ENCODE assay signal across 9 cellular contexts in the genomic region with DNA sequence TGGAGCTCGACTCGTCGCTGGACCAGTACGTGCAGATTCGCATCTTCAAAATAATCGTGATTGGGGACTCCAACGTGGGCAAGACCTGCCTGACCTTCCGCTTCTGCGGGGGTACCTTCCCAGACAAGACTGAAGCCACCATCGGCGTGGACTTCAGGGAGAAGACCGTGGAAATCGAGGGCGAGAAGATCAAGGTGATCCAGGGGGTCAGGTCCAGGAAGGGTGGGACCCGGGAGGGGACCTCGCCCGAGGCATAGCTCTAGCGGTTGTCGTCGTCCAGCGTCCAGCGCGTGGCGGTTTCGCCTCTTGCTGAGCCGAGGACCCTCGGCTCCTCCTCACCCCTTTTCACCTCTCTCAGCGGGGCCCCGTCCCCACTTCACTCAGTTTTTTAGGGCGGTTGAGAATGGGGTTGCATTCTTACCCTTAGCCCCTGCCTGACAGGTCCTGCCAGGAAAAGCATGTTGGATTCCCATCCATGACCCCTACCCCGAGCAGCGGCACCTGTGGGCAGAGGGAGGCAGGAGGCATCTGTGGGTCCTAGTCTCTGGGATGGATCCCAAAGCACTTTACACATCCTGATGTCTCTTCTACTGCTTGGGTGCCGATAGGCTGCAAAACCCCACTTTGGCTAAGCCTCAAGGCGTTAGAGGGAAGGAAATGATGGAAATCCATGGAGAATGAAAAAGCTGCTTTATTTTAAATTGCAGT. TPM values are rescaled to one million over a fixed set of nuclear protein-coding genes. Genes with fewer than 3 reads are reported as not detected.
DNase-seq lines count a peak whose midpoint lies in the region; ATAC-seq, FAIRE-seq and TF ChIP-seq lines count a peak whose summit lies in the region.
"Had no signal": no experiment of that assay in that cellular context is flagged by ENCODE, and none has a peak within 500 bp of the region (broad histone marks: within the 10 kb centered on the region; RNA-seq: fewer than 3 reads in every experiment).

No MANE protein-coding gene starts in this region.

- no peak for FAIRE-seq in kidney (lab: Jason Lieb, UNC)

- ATAC-seq in activated CD4-positive, alpha-beta T cell treated with anti-CD3 and anti-CD28 coated beads for 36 hours = no peak
- no peak for ATAC-seq in HG03354 (IDR thresholded peaks at IDR 0.05; ENCODE audit: poor library complexity, severe bottlenecking, unreplicated experiment)

- H3K4me3 ChIP-seq in kidney (ENCODE audit: low read length in 2 of 2) (peak overlapping the region; percentile 34 to 52), subcutaneous abdominal adipose tissue (ENCODE audit: low read depth in 1 of 5, low read length in 5 of 5) (peak overlapping the region in 4 of 5 donors; percentile 48 to 70 (median 59))

- no peaks in the 10 kb centered on the region for H3K9me3 Mint-ChIP-seq in activated CD4-positive, alpha-beta T cell treated with anti-CD3 and anti-CD28 coated beads for 36 hours (ENCODE audit: low read depth)
- no peaks in the 10 kb centered on the region for H3K9me3 Mint-ChIP-seq in activated T-helper 1 cell treated with anti-CD3 and anti-CD28 coated beads, Interleukin-12 subunit alpha, Interleukin-12 subunit beta, Interleukin-2, Interleukin-4 antibody, amounts not matched to agents 30 ng/mL and 10 ng/mL and 1 ng/mL, durations not matched to agents 14 hours and 24 hours and 36 hours

- H3K27me3 ChIP-seq in subcutaneous abdominal adipose tissue (ENCODE audit: control insufficient read depth in 5 of 5, insufficient read depth in 4 of 5, low read length in 5 of 5) = peaks cover 6 to 19% (median 14%) of the 10 kb centered on the region in 5 donors
- H3K27me3 ChIP-seq: SJSA1 had no signal

- no peak for TF ChIP-seq CTCF in kidney (IDR thresholded peaks at IDR 0.05; ENCODE audit: borderline replicate concordance, extremely low read depth, insufficient read depth)

- H3K36me3 ChIP-seq in kidney (ENCODE audit: control insufficient read depth in 1 of 2, insufficient read depth in 2 of 2, low read length in 2 of 2) (no peaks in the 10 kb centered on the region), subcutaneous abdominal adipose tissue (ENCODE audit: control insufficient read depth in 5 of 5, insufficient read depth in 5 of 5, low read length in 5 of 5) (no peaks in the 10 kb centered on the region)
- H3K36me3 ChIP-seq: SJSA1 had no signal

- POLR2A ChIA-PET in activated CD4-positive, alpha-beta T cell treated with anti-CD3 and anti-CD28 coated beads for 36 hours (lab: Charles Lee) = no interaction called here

- no peaks in the 10 kb centered on the region for H3K9me3 ChIP-seq in kidney (ENCODE audit: control insufficient read depth in 1 of 2, low read length in 2 of 2)
- no peaks in the 10 kb centered on the region for H3K9me3 ChIP-seq in subcutaneous abdominal adipose tissue (ENCODE audit: control insufficient read depth in 5 of 5, low read length in 5 of 5)
- H3K9me3 ChIP-seq: SJSA1 had no signal

- no peak overlapping the region for H3K9ac ChIP-seq in kidney (ENCODE audit: low read length in 2 of 2)
- H3K9ac ChIP-seq in subcutaneous abdominal adipose tissue (ENCODE audit: low read length in 5 of 5) = no peak overlapping the region

- no peak for DNase-seq in activated CD4-positive, alpha-beta T cell treated with anti-CD3 and anti-CD28 coated beads for 36 hours
- no peak for DNase-seq in activated CD4-positive, alpha-beta T cell treated with anti-CD3 and anti-CD28 coated beads for 4 hours
- no peak for DNase-seq in activated T-helper 1 cell treated with anti-CD3 and anti-CD28 coated beads, Interleukin-12 subunit alpha, Interleukin-12 subunit beta, Interleukin-2, Interleukin-4 antibody, amounts not matched to agents 30 ng/mL and 10 ng/mL and 1 ng/mL, durations not matched to agents 14 hours and 24 hours and 36 hours (ENCODE audit: low spot score)
- DNase-seq in kidney (peak; percentile 74), NCI-H1048 (lab: John Stamatoyannopoulos, UW) (no peak), GM19240 (ENCODE audit: insufficient read length, low spot score) (no peak)

- H3K36me3 Mint-ChIP-seq in activated CD4-positive, alpha-beta T cell treated with anti-CD3 and anti-CD28 coated beads for 36 hours (ENCODE audit: low read depth) = peaks cover 6% of the 10 kb centered on the region
- H3K36me3 Mint-ChIP-seq in activated T-helper 1 cell treated with anti-CD3 and anti-CD28 coated beads, Interleukin-12 subunit alpha, Interleukin-12 subunit beta, Interleukin-2, Interleukin-4 antibody, amounts not matched to agents 30 ng/mL and 10 ng/mL and 1 ng/mL, durations not matched to agents 14 hours and 24 hours and 36 hours (ENCODE audit: low read depth) = peaks cover 6% of the 10 kb centered on the region

- peak overlapping the region; percentile 92 for H3K27ac Mint-ChIP-seq in activated CD4-positive, alpha-beta T cell treated with anti-CD3 and anti-CD28 coated beads for 36 hours
- H3K27ac Mint-ChIP-seq in activated T-helper 1 cell treated with anti-CD3 and anti-CD28 coated beads, Interleukin-12 subunit alpha, Interleukin-12 subunit beta, Interleukin-2, Interleukin-4 antibody, amounts not matched to agents 30 ng/mL and 10 ng/mL and 1 ng/mL, durations not matched to agents 14 hours and 24 hours and 36 hours = peak overlapping the region; percentile 91

- H3K4me1 ChIP-seq in kidney (ENCODE audit: control insufficient read depth in 1 of 2, insufficient read depth in 1 of 2, low read depth in 1 of 2, low read length in 2 of 2) = peaks cover 0 to 2% of the 10 kb centered on the region in 2 donors
- H3K4me1 ChIP-seq in subcutaneous abdominal adipose tissue (ENCODE audit: control insufficient read depth in 5 of 5, insufficient read depth in 5 of 5, low read length in 5 of 5) = peaks cover 2 to 28% (median 22%) of the 10 kb centered on the region in 5 donors

- peaks cover 41% of the 10 kb centered on the region for H3K4me1 Mint-ChIP-seq in activated CD4-positive, alpha-beta T cell treated with anti-CD3 and anti-CD28 coated beads for 36 hours
- peaks cover 42% of the 10 kb centered on the region for H3K4me1 Mint-ChIP-seq in activated T-helper 1 cell treated with anti-CD3 and anti-CD28 coated beads, Interleukin-12 subunit alpha, Interleukin-12 subunit beta, Interleukin-2, Interleukin-4 antibody, amounts not matched to agents 30 ng/mL and 10 ng/mL and 1 ng/mL, durations not matched to agents 14 hours and 24 hours and 36 hours (ENCODE audit: low read depth)

- H3K4me3 Mint-ChIP-seq in activated CD4-positive, alpha-beta T cell treated with anti-CD3 and anti-CD28 coated beads for 36 hours = peak overlapping the region; percentile 88
- peak overlapping the region; percentile 94 for H3K4me3 Mint-ChIP-seq in activated T-helper 1 cell treated with anti-CD3 and anti-CD28 coated beads, Interleukin-12 subunit alpha, Interleukin-12 subunit beta, Interleukin-2, Interleukin-4 antibody, amounts not matched to agents 30 ng/mL and 10 ng/mL and 1 ng/mL, durations not matched to agents 14 hours and 24 hours and 36 hours

- intact Hi-C loops in activated CD4-positive, alpha-beta T cell treated with anti-CD3 and anti-CD28 coated beads for 36 hours (cut with DNase I, micrococcal nuclease) = loop anchor here (2.0 to 10.0 kb wide), 7 partner anchors 61 to 390 kb away; a partner anchor contains a TSS
- intact Hi-C loops in activated T-helper 1 cell treated with anti-CD3 and anti-CD28 coated beads, Interleukin-12 subunit alpha, Interleukin-12 subunit beta, Interleukin-2, Interleukin-4 antibody, amounts not matched to agents 30 ng/mL and 10 ng/mL and 1 ng/mL, durations not matched to agents 14 hours and 24 hours and 36 hours (cut with micrococcal nuclease) = loop anchor here (5.0 to 10.0 kb wide), 2 partner anchors 265 to 387 kb away; a partner anchor contains a TSS
- intact Hi-C loops in kidney (cut with DNase I) = no loop called here

- CTCF ChIA-PET in activated CD4-positive, alpha-beta T cell treated with anti-CD3 and anti-CD28 coated beads for 36 hours (lab: Charles Lee) = no interaction called here

- peak overlapping the region in 1 of 2 donors; percentile 54 for H3K27ac ChIP-seq in kidney (ENCODE audit: low read depth in 2 of 2, low read length in 2 of 2)
- H3K27ac ChIP-seq in subcutaneous abdominal adipose tissue (ENCODE audit: low read depth, low read length) = no peak overlapping the region

- H3K27me3 Mint-ChIP-seq in activated CD4-positive, alpha-beta T cell treated with anti-CD3 and anti-CD28 coated beads for 36 hours = no peaks in the 10 kb centered on the region
- no peaks in the 10 kb centered on the region for H3K27me3 Mint-ChIP-seq in activated T-helper 1 cell treated with anti-CD3 and anti-CD28 coated beads, Interleukin-12 subunit alpha, Interleukin-12 subunit beta, Interleukin-2, Interleukin-4 antibody, amounts not matched to agents 30 ng/mL and 10 ng/mL and 1 ng/mL, durations not matched to agents 14 hours and 24 hours and 36 hours (ENCODE audit: insufficient read depth)

RNA-seq across cellular contexts. Expression of a gene that starts 0.5 kb away (rescaled TPM):
- total RNA-seq in activated CD4-positive, alpha-beta T cell treated with anti-CD3 and anti-CD28 coated beads for 36 hours = 10 to 100 TPM; 24.0 to 24.7 TPM
- total RNA-seq in activated T-helper 1 cell treated with anti-CD3 and anti-CD28 coated beads, Interleukin-12 subunit alpha, Interleukin-12 subunit beta, Interleukin-2, Interleukin-4 antibody, amounts not matched to agents 30 ng/mL and 10 ng/mL and 1 ng/mL, durations not matched to agents 14 hours and 24 hours and 36 hours = 20.5 and 21.5 TPM in 2 replicates
- total RNA-seq in kidney = 2.9 TPM
- polyA plus RNA-seq in kidney (ENCODE audit: insufficient read depth, low read depth, low replicate concordance) = not detected

RNA-seq across cellular contexts. Expression of a gene that starts 6.6 kb away (rescaled TPM):
- 10 to 100 TPM; 48.8 to 61.7 TPM for total RNA-seq in activated CD4-positive, alpha-beta T cell treated with anti-CD3 and anti-CD28 coated beads for 36 hours
- total RNA-seq in activated T-helper 1 cell treated with anti-CD3 and anti-CD28 coated beads, Interleukin-12 subunit alpha, Interleukin-12 subunit beta, Interleukin-2, Interleukin-4 antibody, amounts not matched to agents 30 ng/mL and 10 ng/mL and 1 ng/mL, durations not matched to agents 14 hours and 24 hours and 36 hours = 46.0 and 50.2 TPM in 2 replicates
- 55.0 TPM for total RNA-seq in kidney
- 255 TPM for polyA plus RNA-seq in kidney (ENCODE audit: insufficient read depth, low read depth, low replicate concordance)
